In genomic region chr9:33159058-33159759, GRCh38 we compare ENCODE assay signal across 8 cellular contexts. TPM values are rescaled to one million over a fixed set of nuclear protein-coding genes. Genes with fewer than 3 reads are reported as not detected.
A peak's percentile ranks its signal among the peaks of the same experiment; 100 is the strongest.
DNase-seq lines count a peak whose midpoint lies in the region; ATAC-seq and TF ChIP-seq lines count a peak whose summit lies in the region.

No MANE protein-coding gene starts in this region.

- peak overlapping the region; percentile 61 for H3K9ac ChIP-seq in mucosa of stomach (ENCODE audit: low read length)

- peak overlapping the region; percentile 99 to 100 (median 100) for H3K27ac Mint-ChIP-seq in CD14-positive monocyte

- H3K9me3 ChIP-seq in Peyer's patch (no peaks in the 10 kb centered on the region), mucosa of stomach (ENCODE audit: control insufficient read depth, low read length) (no peaks in the 10 kb centered on the region)

- intact Hi-C loops in CD14-positive monocyte (cut with micrococcal nuclease): no loop called here

- H3K4me3 ChIP-seq in Peyer's patch (peak overlapping the region in 1 of 4 donors; percentile 6), mucosa of stomach (ENCODE audit: low read length) (no peak overlapping the region)

- no peaks in the 10 kb centered on the region for H3K36me3 ChIP-seq in Peyer's patch
- H3K36me3 ChIP-seq in mucosa of stomach (ENCODE audit: control insufficient read depth, insufficient read depth, low read length): no peaks in the 10 kb centered on the region

- DNase-seq in CD14-positive monocyte (ENCODE audit: low spot score) (peak; percentile 97), Peyer's patch (peak; percentile 57 to 89 (median 83)), NCI-H187 treated with DMSO at 0.1 percent for 48 hours (lab: John Stamatoyannopoulos, UW) (no peak), NCI-H1930 (lab: John Stamatoyannopoulos, UW) (no peak)

- H3K4me1 Mint-ChIP-seq in CD14-positive monocyte: peaks cover 98% of the 10 kb centered on the region

- H3K4me3 Mint-ChIP-seq in CD14-positive monocyte: peak overlapping the region; percentile 73 to 85

- no peak for TF ChIP-seq POLR2A in Peyer's patch (IDR thresholded peaks at IDR 0.05)

- H3K4me1 ChIP-seq in Peyer's patch (peaks cover 37 to 83% (median 61%) of the 10 kb centered on the region in 4 donors), mucosa of stomach (ENCODE audit: control insufficient read depth, insufficient read depth, low read length) (peaks cover 77% of the 10 kb centered on the region)

- peaks cover 0 to 5% (median 0%) of the 10 kb centered on the region in 3 donors for H3K27me3 Mint-ChIP-seq in CD14-positive monocyte (ENCODE audit: low read depth in 3 of 3)

- H3K36me3 Mint-ChIP-seq in CD14-positive monocyte: peaks cover 25 to 27% of the 10 kb centered on the region in 2 donors

- H3K27me3 ChIP-seq in Peyer's patch (no peaks in the 10 kb centered on the region), mucosa of stomach (ENCODE audit: control insufficient read depth, insufficient read depth, low read length) (no peaks in the 10 kb centered on the region)

- H3K27ac ChIP-seq in Peyer's patch: peak overlapping the region; percentile 85 to 98 (median 92)
- peak overlapping the region; percentile 79 for H3K27ac ChIP-seq in cingulate gyrus (ENCODE audit: low read depth, low read length)

- ATAC-seq in GM21786 (IDR thresholded peaks at IDR 0.05; ENCODE audit: unreplicated experiment): peak; percentile 28
- no peak for ATAC-seq in activated CD4-positive, CD25-positive, alpha-beta regulatory T cell treated with anti-CD3 and anti-CD28 coated beads, Interleukin-2, amount 50 U/mL, for 24 hours

- H3K9me3 Mint-ChIP-seq in CD14-positive monocyte: no peaks in the 10 kb centered on the region

- TF ChIP-seq CTCF in CD14-positive monocyte (IDR thresholded peaks at IDR 0.05): no peak
- TF ChIP-seq CTCF in Peyer's patch (IDR thresholded peaks at IDR 0.05): no peak

RNA-seq across cellular contexts. Expression of gene B4GALT1, which starts 7.9 kb away (rescaled TPM):
- polyA plus RNA-seq in CD14-positive monocyte: 10 to 100 TPM; 27.6 to 38.6 TPM
- total RNA-seq in Peyer's patch: 10 to 100 TPM; 26.4 to 65.3 (median 44.1) TPM

Comparison
In these comparisons a context has a peak if more than half of its experiments do, and no peak if none do; other contexts are left out.
1. DNase-seq: peak in CD14-positive monocyte (single experiment) and Peyer's patch (3 of 3); none in NCI-H187 treated with DMSO at 0.1 percent for 48 hours (single experiment) and NCI-H1930 (0 of 2).